1 cellular context compared by ENCODE assay signal in genomic region chr12:17928708-17929366, GRCh38.
TF ChIP-seq lines count a peak whose summit lies in the region.

No MANE protein-coding gene starts in this region.

TF ChIP-seq in H1, 55 proteins besides CTCF, POLR2A, EP300 and RAD21 (continued from another document):
- TF ChIP-seq E2F6 (IDR thresholded peaks at IDR 0.05): no peak
- no peak for TF ChIP-seq CHD2 (IDR thresholded peaks at IDR 0.05; ENCODE audit: low read length)
- no peak for TF ChIP-seq BACH1 (IDR thresholded peaks at IDR 0.05; ENCODE audit: low read length)
